ENCODE assay signal across 18 cellular contexts in genomic region chr12:91574391-91574790, GRCh38.
DNase-seq lines count a peak whose midpoint lies in the region; FAIRE-seq and TF ChIP-seq lines count a peak whose summit lies in the region.
"Had no signal": no experiment of that assay in that cellular context is flagged by ENCODE, and none has a peak within 500 bp of the region (broad histone marks: within the 10 kb centered on the region; RNA-seq: fewer than 3 reads in every experiment).

No MANE protein-coding gene starts in this region.

- TF ChIP-seq POLR2A in breast epithelium (IDR thresholded peaks at IDR 0.05) = no peak
- no peak for TF ChIP-seq POLR2A in uterus (IDR thresholded peaks at IDR 0.05)

- CTCF ChIA-PET in MCF 10A (lab: Yijun Ruan, JAX) = interaction anchor here (0.9 to 1.4 kb wide), 2 partner anchors 11 to 161 kb away, joined by 3 to 5 read pairs; no protein-coding TSS in a partner anchor

- BruUV-seq in MCF 10A (replicated peaks; lab: Mats Ljungman, UMichigan) = no TSS peak

- FAIRE-seq in bronchial epithelial cell (lab: Jason Lieb, UNC) = no peak
- FAIRE-seq in D721Med (lab: Jason Lieb, UNC) = no peak
- FAIRE-seq: HTR-8/SVneo had no signal

- no peaks in the 10 kb centered on the region for H3K27me3 ChIP-seq in breast epithelium
- H3K27me3 ChIP-seq in bronchial epithelial cell (ENCODE audit: control insufficient read depth, insufficient read depth, low read length) = no peaks in the 10 kb centered on the region
- H3K27me3 ChIP-seq in uterus = no peaks in the 10 kb centered on the region
- H3K27me3 ChIP-seq: left lung, right atrium auricular region had no signal

- H3K27me3 Mint-ChIP-seq in MCF 10A (ENCODE audit: insufficient read depth, unreplicated experiment) (no peaks in the 10 kb centered on the region), neural crest cell (ENCODE audit: low read depth) (no peaks in the 10 kb centered on the region), nephron progenitor cell (ENCODE audit: low read depth, poor library complexity) (peaks cover 3% of the 10 kb centered on the region)

- H3K4me1 Mint-ChIP-seq in MCF 10A (ENCODE audit: insufficient read depth, unreplicated experiment) (peaks cover 18% of the 10 kb centered on the region), neural crest cell (peaks cover 34% of the 10 kb centered on the region), nephron progenitor cell (peaks cover 44% of the 10 kb centered on the region)

- POLR2A ChIA-PET in MCF 10A (lab: Yijun Ruan, JAX) = interaction anchor here (0.7 to 2.7 kb wide), 4 partner anchors 161 to 571 kb away, joined by 3 to 10 read pairs (median 3); partner anchors contain the start of gene BTG1

- H3K9me3 Mint-ChIP-seq in MCF 10A (ENCODE audit: unreplicated experiment) (no peaks in the 10 kb centered on the region), neural crest cell (no peaks in the 10 kb centered on the region), nephron progenitor cell (peaks cover under 1% of the 10 kb centered on the region)

- DNase-seq in breast epithelium (ENCODE audit: low spot score in 2 of 2) (no peak), MCF 10A (ENCODE audit: unreplicated experiment) (no peak), bronchial epithelial cell (ENCODE audit: low read depth) (peak; percentile 15), neural crest cell (ENCODE audit: low read depth, low spot score) (no peak), uterus (no peak), LoVo (ENCODE audit: low spot score) (no peak), nephron progenitor cell (no peak), D721Med (ENCODE audit: insufficient read length, low spot score) (no peak)
- DNase-seq: activated CD8-positive, alpha-beta T cell treated with anti-CD3 and anti-CD28 coated beads, Interleukin-2, amount 10 ng/mL, durations not matched to agents 7 days and 5 days; amniotic stem cell; dermis blood vessel endothelial cell; left lung; NK-92 treated with Interleukin-12 subunit alpha and Interleukin-12 subunit beta, amount 100 ng/mL, for 24 hours; stimulated activated CD4-positive, alpha-beta T cell treated with anti-CD3 and anti-CD28 coated beads, Interleukin-4, amount 100 ng/mL, for 4 hours; T-helper 1 cell; WERI-Rb-1 had no signal

- H3K4me3 ChIP-seq in breast epithelium = peak overlapping the region in 2 of 3 donors; percentile 28 to 29
- no peak overlapping the region for H3K4me3 ChIP-seq in bronchial epithelial cell (ENCODE audit: low read depth, low read length)
- H3K4me3 ChIP-seq in uterus = peak overlapping the region; percentile 6 to 19
- H3K4me3 ChIP-seq: left lung had no signal

- intact Hi-C loops in breast epithelium (cut with DNase I; ENCODE audit: low total_unique reads) (no loop called here), MCF 10A (cut with micrococcal nuclease) (loop anchor here (10.0 kb wide), 1 partner anchor 1080 kb away; no protein-coding TSS in a partner anchor), uterus (cut with DNase I; ENCODE audit: low total_unique reads) (no loop called here)

- no peak for TF ChIP-seq CTCF in breast epithelium (IDR thresholded peaks at IDR 0.05)
- TF ChIP-seq CTCF in MCF 10A (IDR thresholded peaks at IDR 0.05; ENCODE audit: unreplicated experiment) = no peak
- no peak for TF ChIP-seq CTCF in bronchial epithelial cell (IDR thresholded peaks at IDR 0.05; ENCODE audit: insufficient read depth, low read length, severe bottlenecking)
- TF ChIP-seq CTCF in neural crest cell (conservative IDR thresholded peaks at IDR 0.05) = no peak
- TF ChIP-seq CTCF in uterus (IDR thresholded peaks at IDR 0.05) = no peak
- no peak for TF ChIP-seq CTCF in nephron progenitor cell (IDR thresholded peaks at IDR 0.05)
- TF ChIP-seq CTCF in D721Med (IDR thresholded peaks at IDR 0.05; ENCODE audit: insufficient read depth, missing control alignments) = no peak

- H3K27ac Mint-ChIP-seq in MCF 10A (ENCODE audit: low read depth, unreplicated experiment) = no peak overlapping the region
- H3K27ac Mint-ChIP-seq in neural crest cell (ENCODE audit: unreplicated experiment) = peak overlapping the region; percentile 38
- no peak overlapping the region for H3K27ac Mint-ChIP-seq in nephron progenitor cell
- H3K27ac Mint-ChIP-seq: activated CD8-positive, alpha-beta T cell treated with anti-CD3 and anti-CD28 coated beads, Interleukin-2, amount 10 ng/mL, durations not matched to agents 7 days and 5 days had no signal

- peak overlapping the region in 1 of 2 donors; percentile 8 for H3K27ac ChIP-seq in breast epithelium
- H3K27ac ChIP-seq in uterus = peak overlapping the region; percentile 68 to 78
- H3K27ac ChIP-seq: left lung, right atrium auricular region, WERI-Rb-1 had no signal

- H3K4me1 ChIP-seq in breast epithelium = no peaks in the 10 kb centered on the region
- peaks cover 0 to 4% of the 10 kb centered on the region in 2 donors for H3K4me1 ChIP-seq in uterus
- H3K4me1 ChIP-seq: left lung, right atrium auricular region had no signal

- no peak overlapping the region for H3K4me3 Mint-ChIP-seq in MCF 10A (ENCODE audit: unreplicated experiment)
- H3K4me3 Mint-ChIP-seq in neural crest cell = no peak overlapping the region
- H3K4me3 Mint-ChIP-seq in nephron progenitor cell = no peak overlapping the region
- H3K4me3 Mint-ChIP-seq: activated CD8-positive, alpha-beta T cell treated with anti-CD3 and anti-CD28 coated beads, Interleukin-2, amount 10 ng/mL, durations not matched to agents 7 days and 5 days had no signal

- H3K36me3 Mint-ChIP-seq in MCF 10A (ENCODE audit: insufficient read depth, unreplicated experiment) (peaks cover 6% of the 10 kb centered on the region), neural crest cell (ENCODE audit: low read depth) (no peaks in the 10 kb centered on the region), nephron progenitor cell (ENCODE audit: low read depth) (no peaks in the 10 kb centered on the region)

- H3K36me3 ChIP-seq in breast epithelium (no peaks in the 10 kb centered on the region), bronchial epithelial cell (ENCODE audit: control insufficient read depth, insufficient read depth, low read length) (no peaks in the 10 kb centered on the region), uterus (peaks cover 0 to 2% of the 10 kb centered on the region in 2 donors)
- H3K36me3 ChIP-seq: left lung, right atrium auricular region, WERI-Rb-1 had no signal

- H3K9me3 ChIP-seq in breast epithelium = no peaks in the 10 kb centered on the region
- H3K9me3 ChIP-seq in uterus = no peaks in the 10 kb centered on the region
- H3K9me3 ChIP-seq: left lung, right atrium auricular region had no signal
